11 cellular contexts compared by ENCODE assay signal in genomic region chr5:759781-760362, GRCh38. TPM values are rescaled to one million over a fixed set of nuclear protein-coding genes. Genes with fewer than 3 reads are reported as not detected.
DNase-seq lines count a peak whose midpoint lies in the region; ATAC-seq and TF ChIP-seq lines count a peak whose summit lies in the region.
"Had no signal": no experiment of that assay in that cellular context is flagged by ENCODE, and none has a peak within 500 bp of the region (broad histone marks: within the 10 kb centered on the region; RNA-seq: fewer than 3 reads in every experiment).

No MANE protein-coding gene starts in this region.

- 92% methylated on average over 22 of the region's 22 CpGs for WGBS in esophagus muscularis mucosa

- intact Hi-C loops in esophagus muscularis mucosa (cut with DNase I), result loop anchor here (5.0 to 10.0 kb wide), 2 partner anchors 82 to 85 kb away; no protein-coding TSS in a partner anchor

- no peaks in the 10 kb centered on the region for H3K36me3 Mint-ChIP-seq in osteocyte (ENCODE audit: unreplicated experiment)
- H3K36me3 Mint-ChIP-seq in stimulated activated naive B cell treated with anti-CD40 and anti-IgM and Interleukin-4, amounts not matched to agents 10 μg/mL and 1 μg/mL and 100 μg/mL, for 72 hours, result no peaks in the 10 kb centered on the region
- H3K36me3 Mint-ChIP-seq in naive thymus-derived CD8-positive, alpha-beta T cell, result no peaks in the 10 kb centered on the region
- H3K36me3 Mint-ChIP-seq in T-helper 2 cell treated with Interferon-gamma antibody and Interleukin-4, amounts not matched to agents 5 μg/mL and 100 μg/mL, for 36 hours (ENCODE audit: low read depth), result no peaks in the 10 kb centered on the region
- H3K36me3 Mint-ChIP-seq: IgD-negative memory B cell had no signal

- H3K9me3 ChIP-seq in BLaER1 (0 out of 2 replicates have a peak, but pooled peaks cover 3% of the 10 kb centered on the region), esophagus muscularis mucosa (no peaks in the 10 kb centered on the region)

- no peak for TF ChIP-seq POLR2A in esophagus muscularis mucosa (IDR thresholded peaks at IDR 0.05; ENCODE audit: low read depth)

- H3K27me3 ChIP-seq in BLaER1 (no peaks in the 10 kb centered on the region), esophagus muscularis mucosa (no peaks in the 10 kb centered on the region)

- no peak for TF ChIP-seq EP300 in esophagus muscularis mucosa (IDR thresholded peaks at IDR 0.05)

- POLR2A ChIA-PET in naive thymus-derived CD8-positive, alpha-beta T cell (lab: Charles Lee), result no interaction called here

- H3K4me3 ChIP-seq in BLaER1 (no peak overlapping the region), esophagus muscularis mucosa (no peak overlapping the region)

- H3K4me3 Mint-ChIP-seq in osteocyte (ENCODE audit: unreplicated experiment), result no peak overlapping the region
- H3K4me3 Mint-ChIP-seq in stimulated activated naive B cell treated with anti-CD40 and anti-IgM and Interleukin-4, amounts not matched to agents 10 μg/mL and 1 μg/mL and 100 μg/mL, for 72 hours, result no peak overlapping the region
- no peak overlapping the region for H3K4me3 Mint-ChIP-seq in naive thymus-derived CD8-positive, alpha-beta T cell
- no peak overlapping the region for H3K4me3 Mint-ChIP-seq in T-helper 2 cell treated with Interferon-gamma antibody and Interleukin-4, amounts not matched to agents 5 μg/mL and 100 μg/mL, for 36 hours
- H3K4me3 Mint-ChIP-seq: IgD-negative memory B cell had no signal

- H3K4me1 ChIP-seq in BLaER1, result peaks cover 21% of the 10 kb centered on the region
- peaks cover 39 to 50% (median 47%) of the 10 kb centered on the region in 4 donors for H3K4me1 ChIP-seq in esophagus muscularis mucosa

- H3K27ac ChIP-seq in BLaER1, result no peak overlapping the region
- peak overlapping the region; percentile 47 to 80 (median 76) for H3K27ac ChIP-seq in esophagus muscularis mucosa (replicated peaks in 1 of 4)

- H3K27me3 Mint-ChIP-seq in osteocyte (ENCODE audit: unreplicated experiment), result peaks cover 7% of the 10 kb centered on the region
- H3K27me3 Mint-ChIP-seq in stimulated activated naive B cell treated with anti-CD40 and anti-IgM and Interleukin-4, amounts not matched to agents 10 μg/mL and 1 μg/mL and 100 μg/mL, for 72 hours, result peaks cover 13 to 45% of the 10 kb centered on the region in 2 donors
- peaks cover 0 to 19% (median 5%) of the 10 kb centered on the region in 5 donors for H3K27me3 Mint-ChIP-seq in naive thymus-derived CD8-positive, alpha-beta T cell
- H3K27me3 Mint-ChIP-seq in T-helper 2 cell treated with Interferon-gamma antibody and Interleukin-4, amounts not matched to agents 5 μg/mL and 100 μg/mL, for 36 hours (ENCODE audit: low read depth), result no peaks in the 10 kb centered on the region

- peak; percentile 3 for DNase-seq in GM03348 (ENCODE audit: low spot score)
- no peak for DNase-seq in esophagus muscularis mucosa (ENCODE audit: extremely low spot score)
- peak; percentile 86 for DNase-seq in osteocyte (ENCODE audit: extremely low spot score, unreplicated experiment)
- DNase-seq in stimulated activated naive B cell treated with anti-CD40 and anti-IgM and Interleukin-4, amounts not matched to agents 10 μg/mL and 1 μg/mL and 100 μg/mL, for 72 hours, result no peak
- DNase-seq in naive thymus-derived CD8-positive, alpha-beta T cell, result no peak
- no peak for DNase-seq in T-helper 2 cell treated with Interferon-gamma antibody and Interleukin-4, amounts not matched to agents 5 μg/mL and 100 μg/mL, for 36 hours (ENCODE audit: low spot score)
- DNase-seq: NCI-H1105, NCI-H446 had no signal

- 0 out of 2 replicates have a peak overlapping the region, but pooled peaks have one; percentile 11 for H3K4me2 ChIP-seq in BLaER1

- no peak for ATAC-seq in stimulated activated naive B cell treated with anti-CD40 and anti-IgM and Interleukin-4, amounts not matched to agents 10 μg/mL and 1 μg/mL and 100 μg/mL, for 72 hours (replicated peaks)
- ATAC-seq in naive thymus-derived CD8-positive, alpha-beta T cell, result no peak

- no peaks in the 10 kb centered on the region for H3K9me3 Mint-ChIP-seq in osteocyte (ENCODE audit: unreplicated experiment)
- H3K9me3 Mint-ChIP-seq in stimulated activated naive B cell treated with anti-CD40 and anti-IgM and Interleukin-4, amounts not matched to agents 10 μg/mL and 1 μg/mL and 100 μg/mL, for 72 hours, result no peaks in the 10 kb centered on the region
- no peaks in the 10 kb centered on the region for H3K9me3 Mint-ChIP-seq in naive thymus-derived CD8-positive, alpha-beta T cell
- H3K9me3 Mint-ChIP-seq in T-helper 2 cell treated with Interferon-gamma antibody and Interleukin-4, amounts not matched to agents 5 μg/mL and 100 μg/mL, for 36 hours, result no peaks in the 10 kb centered on the region
- H3K9me3 Mint-ChIP-seq: IgD-negative memory B cell had no signal

- no peak overlapping the region for H3K9ac ChIP-seq in BLaER1

- H4K20me1 ChIP-seq in BLaER1, result no peaks in the 10 kb centered on the region

- no peak overlapping the region for H3K27ac Mint-ChIP-seq in osteocyte (ENCODE audit: unreplicated experiment)
- H3K27ac Mint-ChIP-seq in stimulated activated naive B cell treated with anti-CD40 and anti-IgM and Interleukin-4, amounts not matched to agents 10 μg/mL and 1 μg/mL and 100 μg/mL, for 72 hours, result no peak overlapping the region
- H3K27ac Mint-ChIP-seq in naive thymus-derived CD8-positive, alpha-beta T cell, result no peak overlapping the region
- H3K27ac Mint-ChIP-seq in T-helper 2 cell treated with Interferon-gamma antibody and Interleukin-4, amounts not matched to agents 5 μg/mL and 100 μg/mL, for 36 hours, result no peak overlapping the region
- H3K27ac Mint-ChIP-seq: IgD-negative memory B cell had no signal

- H3K36me3 ChIP-seq in BLaER1 (no peaks in the 10 kb centered on the region), esophagus muscularis mucosa (peaks cover 0 to 24% (median 18%) of the 10 kb centered on the region in 4 donors)

- no peak for TF ChIP-seq CTCF in esophagus muscularis mucosa (IDR thresholded peaks at IDR 0.05)
- TF ChIP-seq CTCF in osteocyte (IDR thresholded peaks at IDR 0.05), result no peak

- no peaks in the 10 kb centered on the region for H3K4me1 Mint-ChIP-seq in osteocyte (ENCODE audit: unreplicated experiment)
- H3K4me1 Mint-ChIP-seq in stimulated activated naive B cell treated with anti-CD40 and anti-IgM and Interleukin-4, amounts not matched to agents 10 μg/mL and 1 μg/mL and 100 μg/mL, for 72 hours, result no peaks in the 10 kb centered on the region
- peaks cover 8 to 18% (median 9%) of the 10 kb centered on the region in 4 donors for H3K4me1 Mint-ChIP-seq in naive thymus-derived CD8-positive, alpha-beta T cell
- peaks cover 5% of the 10 kb centered on the region for H3K4me1 Mint-ChIP-seq in T-helper 2 cell treated with Interferon-gamma antibody and Interleukin-4, amounts not matched to agents 5 μg/mL and 100 μg/mL, for 36 hours (ENCODE audit: low read depth)
- H3K4me1 Mint-ChIP-seq: IgD-negative memory B cell had no signal

RNA-seq across cellular contexts. Expression of gene ZDHHC11B, which starts 24.7 kb away (rescaled TPM):
- total RNA-seq in esophagus muscularis mucosa (10 to 100 TPM in 1 of 4 donors, 1 to 10 TPM in 3; 2.2 to 11.7 (median 6.2) TPM), osteocyte (not detected in 2 replicates)
- total RNA-seq in naive thymus-derived CD8-positive, alpha-beta T cell, result 1 to 10 TPM; 1.1 to 2.3 TPM
- not detected for polyA plus RNA-seq in naive thymus-derived CD8-positive, alpha-beta T cell
- total RNA-seq: T-helper 1 cell treated with Interleukin-12 subunit alpha and Interleukin-12 subunit beta and Interleukin-4 antibody, amounts not matched to agents 30 ng/mL and 1 ng/mL, for 36 hours had no signal
- polyA plus RNA-seq: IgD-negative memory B cell had no signal

Comparison
In these comparisons a context has a peak if more than half of its experiments do, and no peak if none do; other contexts are left out.
1. DNase-seq: peak in GM03348 (single experiment) and osteocyte (single experiment); none in esophagus muscularis mucosa (single experiment), stimulated activated naive B cell treated with anti-CD40 and anti-IgM and Interleukin-4, amounts not matched to agents 10 μg/mL and 1 μg/mL and 100 μg/mL, for 72 hours (single experiment), naive thymus-derived CD8-positive, alpha-beta T cell (0 of 10) and T-helper 2 cell treated with Interferon-gamma antibody and Interleukin-4, amounts not matched to agents 5 μg/mL and 100 μg/mL, for 36 hours (single experiment).